21 cellular contexts compared by ENCODE assay signal in genomic region chr18:36831139-36831538, GRCh38. TPM values are rescaled to one million over a fixed set of nuclear protein-coding genes. Genes with fewer than 3 reads are reported as not detected.
A peak's percentile ranks its signal among the peaks of the same experiment; 100 is the strongest.
DNase-seq lines count a peak whose midpoint lies in the region; ATAC-seq and TF ChIP-seq lines count a peak whose summit lies in the region.
"Had no signal": no experiment of that assay in that cellular context is flagged by ENCODE, and none has a peak within 500 bp of the region (broad histone marks: within the 10 kb centered on the region; RNA-seq: fewer than 3 reads in every experiment).

No MANE protein-coding gene starts in this region.

- H3K9me3 Mint-ChIP-seq in HFFc6 (no peaks in the 10 kb centered on the region), CD14-positive monocyte (no peaks in the 10 kb centered on the region)
- H3K9me3 Mint-ChIP-seq: activated naive CD4-positive, alpha-beta T cell treated with anti-CD3 and anti-CD28 coated beads for 36 hours; natural killer cell treated with Interleukin-12 subunit alpha and Interleukin-12 subunit beta and Interleukin-15 and Interleukin-18, amount 100 ng/mL, for 72 hours had no signal

- TF ChIP-seq EP300 in sigmoid colon (IDR thresholded peaks at IDR 0.05) = no peak

- H3K4me1 ChIP-seq in sigmoid colon (peaks cover 0 to 20% (median 15%) of the 10 kb centered on the region in 4 donors), psoas muscle (peaks cover 11% of the 10 kb centered on the region)
- H3K4me1 ChIP-seq: prostate gland, uterus had no signal

- peaks cover 1% of the 10 kb centered on the region; the same call in 1 of the 2 replicates for H3K27me3 Mint-ChIP-seq in HFFc6 (ENCODE audit: insufficient read depth)
- peaks cover 0 to 3% (median 0%) of the 10 kb centered on the region in 3 donors for H3K27me3 Mint-ChIP-seq in CD14-positive monocyte (ENCODE audit: low read depth in 3 of 3)
- H3K27me3 Mint-ChIP-seq: natural killer cell treated with Interleukin-12 subunit alpha and Interleukin-12 subunit beta and Interleukin-15 and Interleukin-18, amount 100 ng/mL, for 72 hours had no signal

- no peak for TF ChIP-seq POLR2A in sigmoid colon (IDR thresholded peaks at IDR 0.05)

- TF ChIP-seq CTCF in AG10803 (conservative IDR thresholded peaks at IDR 0.05; ENCODE audit: low read length) (no peak), HFFc6 (IDR thresholded peaks at IDR 0.05) (no peak), sigmoid colon (IDR thresholded peaks at IDR 0.05) (no peak), CD14-positive monocyte (IDR thresholded peaks at IDR 0.05) (no peak), psoas muscle (IDR thresholded peaks at IDR 0.05) (no peak)

- 10 to 37% methylated on average over 1 of the region's 1 CpG for WGBS in sigmoid colon, 2 donors
- WGBS in psoas muscle, 3 donors = 43 to 52% (median 46%) methylated on average over 1 of the region's 1 CpG

- intact Hi-C loops in sigmoid colon (cut with DNase I) (no loop called here), CD14-positive monocyte (cut with micrococcal nuclease) (no loop called here), psoas muscle (cut with DNase I) (no loop called here)

- H3K4me1 Mint-ChIP-seq in HFFc6 (ENCODE audit: low read depth) = peaks cover 38% of the 10 kb centered on the region
- H3K4me1 Mint-ChIP-seq in CD14-positive monocyte = peaks cover 23% of the 10 kb centered on the region

- H3K27me3 ChIP-seq in sigmoid colon (no peaks in the 10 kb centered on the region), psoas muscle (ENCODE audit: insufficient read depth in 3 of 3, low read length in 2 of 3) (no peaks in the 10 kb centered on the region)
- H3K27me3 ChIP-seq: gastroesophageal sphincter, uterus had no signal

- H3K36me3 ChIP-seq in sigmoid colon = peaks cover 0 to 10% (median 0%) of the 10 kb centered on the region in 4 donors
- peaks cover 0 to 5% of the 10 kb centered on the region in 2 donors for H3K36me3 ChIP-seq in psoas muscle (ENCODE audit: insufficient read depth in 1 of 2, low read depth in 1 of 2)
- H3K36me3 ChIP-seq: prostate gland, uterus had no signal

- DNase-seq in AG10803 (ENCODE audit: low read depth) (peak; percentile 16), HFFc6 (peak; percentile 46), amniotic epithelial cell (ENCODE audit: low read depth) (peak; percentile 61), iris pigment epithelial cell (ENCODE audit: low read depth) (peak; percentile 69), caudate nucleus (lab: John Stamatoyannopoulos, UW) (no peak), sigmoid colon (no peak), CD14-positive monocyte (ENCODE audit: low spot score) (no peak), psoas muscle (no peak)
- DNase-seq: activated naive CD4-positive, alpha-beta T cell treated with anti-CD3 and anti-CD28 coated beads for 36 hours; cortex of kidney; DMS79 treated with DMSO at 0.1 percent for 48 hours; left cardiac atrium; NCI-H1105; NCI-H2107; NCI-H524 treated with DMSO at 0.1 percent for 48 hours; uterus had no signal

- H3K9me3 ChIP-seq in sigmoid colon (no peaks in the 10 kb centered on the region), psoas muscle (no peaks in the 10 kb centered on the region)
- H3K9me3 ChIP-seq: gastroesophageal sphincter, prostate gland, uterus had no signal

- no peak overlapping the region for H3K27ac ChIP-seq in caudate nucleus (ENCODE audit: low read depth, low read length)
- H3K27ac ChIP-seq in sigmoid colon = no peak overlapping the region
- H3K27ac ChIP-seq in psoas muscle = no peak overlapping the region
- H3K27ac ChIP-seq: gastroesophageal sphincter, prostate gland, uterus had no signal

- no peak for ATAC-seq in psoas muscle
- ATAC-seq: gastroesophageal sphincter; left cardiac atrium; natural killer cell treated with Interleukin-12 subunit alpha and Interleukin-12 subunit beta and Interleukin-15 and Interleukin-18, amount 100 ng/mL, for 72 hours; Right ventricle myocardium inferior had no signal

- H3K27ac Mint-ChIP-seq in HFFc6 (peak overlapping the region; percentile 53), CD14-positive monocyte (no peak overlapping the region)
- H3K27ac Mint-ChIP-seq: activated naive CD4-positive, alpha-beta T cell treated with anti-CD3 and anti-CD28 coated beads for 36 hours; mesothelial cell of epicardium had no signal

- H3K4me3 Mint-ChIP-seq in HFFc6 = no peak overlapping the region
- H3K4me3 Mint-ChIP-seq in CD14-positive monocyte = no peak overlapping the region
- H3K4me3 Mint-ChIP-seq: mesothelial cell of epicardium had no signal

- H3K36me3 Mint-ChIP-seq in HFFc6 (ENCODE audit: low read depth) (peaks cover 5% of the 10 kb centered on the region; the same call in 1 of the 2 replicates), CD14-positive monocyte (peaks cover 5 to 6% of the 10 kb centered on the region in 2 donors)
- H3K36me3 Mint-ChIP-seq: natural killer cell treated with Interleukin-12 subunit alpha and Interleukin-12 subunit beta and Interleukin-15 and Interleukin-18, amount 100 ng/mL, for 72 hours had no signal

- H3K4me3 ChIP-seq in AG10803 (ENCODE audit: low read length) = no peak overlapping the region
- no peak overlapping the region for H3K4me3 ChIP-seq in sigmoid colon
- no peak overlapping the region for H3K4me3 ChIP-seq in psoas muscle
- H3K4me3 ChIP-seq: gastroesophageal sphincter, prostate gland, uterus had no signal

RNA-seq across cellular contexts. Expression of gene KIAA1328, which starts 2.2 kb away (rescaled TPM):
- total RNA-seq in HFFc6 (2021; fragmentation: NEBNext Ultra II Directional; extraction: Animal tissue kit (Norgen Biotek cat#: 25700)) = 1 to 10 TPM; 2.7 to 3.3 (median 3.0) TPM
- total RNA-seq in sigmoid colon = 10 to 100 TPM; 12.5 to 18.9 (median 15.8) TPM
- 1 to 10 TPM; 2.1 to 3.6 (median 3.3) TPM for polyA plus RNA-seq in sigmoid colon
- polyA plus RNA-seq in CD14-positive monocyte = 1 to 10 TPM; 3.8 to 3.9 TPM
- total RNA-seq in psoas muscle = 1 to 10 TPM; 3.1 to 4.4 (median 3.5) TPM
- 1 to 10 TPM; 1.3 to 3.6 (median 2.8) TPM for polyA plus RNA-seq in psoas muscle

RNA-seq across cellular contexts. Expression of gene TPGS2, which starts 2.3 kb away (rescaled TPM):
- total RNA-seq in HFFc6 (2021; fragmentation: NEBNext Ultra II Directional; extraction: Animal tissue kit (Norgen Biotek cat#: 25700)) = 100 to 1,000 TPM; 132 to 194 (median 155) TPM
- total RNA-seq in sigmoid colon = 10 to 100 TPM; 56.1 to 96.9 (median 66.8) TPM
- 10 to 100 TPM; 43.2 to 75.1 (median 46.5) TPM for polyA plus RNA-seq in sigmoid colon
- polyA plus RNA-seq in CD14-positive monocyte = 10 to 100 TPM; 41.5 to 50.1 TPM
- total RNA-seq in psoas muscle = 10 to 100 TPM in 3 of 4 donors, 1 to 10 TPM in 1; 8.8 to 16.2 (median 13.5) TPM
- 10 to 100 TPM; 10.7 to 17.7 (median 13.5) TPM for polyA plus RNA-seq in psoas muscle

Comparison
In these comparisons a context has a peak if more than half of its experiments do, and no peak if none do; other contexts are left out.
1. DNase-seq: peak in AG10803 (single experiment), HFFc6 (single experiment), amniotic epithelial cell (single experiment) and iris pigment epithelial cell (single experiment); none in caudate nucleus (0 of 61), sigmoid colon (single experiment), CD14-positive monocyte (single experiment) and psoas muscle (0 of 2).